8 cellular contexts compared by ENCODE assay signal in the genomic region with DNA sequence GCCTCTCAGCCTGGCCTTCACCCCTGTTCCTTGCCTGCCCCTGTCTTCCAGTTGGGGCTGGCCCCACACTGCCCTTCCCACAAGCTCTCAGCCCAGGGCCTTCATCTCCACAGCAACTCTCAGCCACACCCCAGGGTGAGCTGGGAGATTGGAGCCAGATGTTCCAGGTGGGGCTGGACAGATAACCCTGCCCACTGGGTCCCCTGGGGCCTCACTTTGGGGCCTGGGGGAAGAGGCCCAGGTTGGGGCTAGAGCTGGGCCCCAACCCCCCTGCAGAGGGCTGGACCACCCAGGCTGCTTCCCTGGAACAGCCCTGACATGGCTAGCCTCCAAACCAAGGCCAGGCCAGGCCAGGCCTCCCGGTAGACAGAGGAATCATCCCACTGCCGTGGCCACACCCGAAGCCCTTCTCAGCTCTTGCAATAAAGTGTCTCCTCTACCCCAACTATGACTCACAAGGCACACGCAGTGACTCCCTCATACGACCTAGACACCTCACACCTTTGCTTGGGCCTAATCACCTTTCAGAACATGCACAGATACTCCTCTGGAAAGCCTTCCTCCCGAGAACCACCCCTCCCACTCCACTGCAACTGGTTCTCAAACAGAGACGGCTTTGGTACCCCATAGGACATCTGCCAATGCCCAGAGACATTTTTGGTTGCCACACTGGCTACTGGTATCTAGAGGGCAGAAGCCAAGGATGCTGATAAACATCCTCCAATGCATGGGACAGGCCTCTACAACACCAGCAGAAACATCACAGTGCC. TPM values are rescaled to one million over a fixed set of nuclear protein-coding genes. Genes with fewer than 3 reads are reported as not detected.
DNase-seq lines count a peak whose midpoint lies in the region; ATAC-seq and TF ChIP-seq lines count a peak whose summit lies in the region.

No MANE protein-coding gene starts in this region.

- H3K36me3 Mint-ChIP-seq in T-helper 2 cell treated with Interferon-gamma antibody and Interleukin-4, amounts not matched to agents 5 μg/mL and 100 μg/mL, for 36 hours (ENCODE audit: low read depth): peaks cover 76% of the 10 kb centered on the region
- peaks cover 67% of the 10 kb centered on the region for H3K36me3 Mint-ChIP-seq in endothelial cell (ENCODE audit: low read depth, unreplicated experiment)

- H3K27ac Mint-ChIP-seq in T-helper 2 cell treated with Interferon-gamma antibody and Interleukin-4, amounts not matched to agents 5 μg/mL and 100 μg/mL, for 36 hours: peak overlapping the region; percentile 93
- H3K27ac Mint-ChIP-seq in endothelial cell (ENCODE audit: unreplicated experiment): peak overlapping the region; percentile 9

- H3K9me3 Mint-ChIP-seq in T-helper 2 cell treated with Interferon-gamma antibody and Interleukin-4, amounts not matched to agents 5 μg/mL and 100 μg/mL, for 36 hours: no peaks in the 10 kb centered on the region
- no peaks in the 10 kb centered on the region for H3K9me3 Mint-ChIP-seq in endothelial cell (ENCODE audit: unreplicated experiment)

- H3K4me1 Mint-ChIP-seq in T-helper 2 cell treated with Interferon-gamma antibody and Interleukin-4, amounts not matched to agents 5 μg/mL and 100 μg/mL, for 36 hours (ENCODE audit: low read depth): peaks cover 86% of the 10 kb centered on the region
- H3K4me1 Mint-ChIP-seq in endothelial cell (ENCODE audit: unreplicated experiment): peaks cover 60% of the 10 kb centered on the region

- peak overlapping the region; percentile 17 for H3K4me3 ChIP-seq in retinal pigment epithelial cell (ENCODE audit: low read length)

- TF ChIP-seq CTCF in endothelial cell (IDR thresholded peaks at IDR 0.05; ENCODE audit: unreplicated experiment) (no peak), retinal pigment epithelial cell (conservative IDR thresholded peaks at IDR 0.05; ENCODE audit: low read depth, low read length) (no peak)

- ATAC-seq in GM21825 (IDR thresholded peaks at IDR 0.05; ENCODE audit: unreplicated experiment): no peak
- no peak for ATAC-seq in GM21529 (IDR thresholded peaks at IDR 0.05; ENCODE audit: unreplicated experiment)

- H3K27me3 Mint-ChIP-seq in T-helper 2 cell treated with Interferon-gamma antibody and Interleukin-4, amounts not matched to agents 5 μg/mL and 100 μg/mL, for 36 hours (ENCODE audit: low read depth): no peaks in the 10 kb centered on the region
- H3K27me3 Mint-ChIP-seq in endothelial cell (ENCODE audit: unreplicated experiment): peaks cover 24% of the 10 kb centered on the region

- peak overlapping the region; percentile 62 for H3K4me3 Mint-ChIP-seq in T-helper 2 cell treated with Interferon-gamma antibody and Interleukin-4, amounts not matched to agents 5 μg/mL and 100 μg/mL, for 36 hours
- H3K4me3 Mint-ChIP-seq in endothelial cell (ENCODE audit: unreplicated experiment): peak overlapping the region; percentile 39

- DNase-seq in HT-29 (ENCODE audit: low spot score) (peak; percentile 67), endothelial cell (ENCODE audit: low spot score) (no peak), retinal pigment epithelial cell (ENCODE audit: low read depth) (no peak), HPDE6-E6E7 (ENCODE audit: extremely low spot score) (no peak)
- no peak for DNase-seq in T-helper 2 cell treated with Interferon-gamma antibody and Interleukin-4, amounts not matched to agents 5 μg/mL and 100 μg/mL, for 36 hours (ENCODE audit: low spot score)
- no peak for DNase-seq in activated CD4-positive, CD25-positive, alpha-beta regulatory T cell (lab: John Stamatoyannopoulos, UW)

RNA-seq across cellular contexts. Expression of gene SLC2A1, which starts 22.2 kb away (rescaled TPM):
- 916 and 965 TPM in 2 replicates for total RNA-seq in HT-29 (2014; rRNA removed; shearing (Covaris generic))
- 511 TPM for total RNA-seq in endothelial cell (ENCODE audit: unreplicated experiment)
